Comparison of ENCODE assay signal across 8 cellular contexts in genomic region chr15:84598993-84599392, GRCh38. TPM values are rescaled to one million over a fixed set of nuclear protein-coding genes. Genes with fewer than 3 reads are reported as not detected.
DNase-seq lines count a peak whose midpoint lies in the region; ATAC-seq, FAIRE-seq and TF ChIP-seq lines count a peak whose summit lies in the region.

No MANE protein-coding gene starts in this region.

- CTCF ChIA-PET in HepG2 (lab: Yijun Ruan, JAX; ENCODE audit: low intra/inter-chr PET ratio, low total read pairs) = interaction anchor here (0.8 to 4.1 kb wide), 6 partner anchors 11 to 246 kb away, joined by 3 to 34 read pairs (median 6); partner anchors contain the start of genes NMB and WDR73

- no peaks in the 10 kb centered on the region for H3K9me3 ChIP-seq in HepG2 (ENCODE audit: low read length)
- H3K9me3 ChIP-seq in thyroid gland = no peaks in the 10 kb centered on the region

- TF ChIP-seq CTCF in CD14-positive monocyte (IDR thresholded peaks at IDR 0.05) (peak; percentile 33), GM20000 (IDR thresholded peaks at IDR 0.05; ENCODE audit: extremely low read depth, missing control alignments) (peak; percentile 57), HepG2 (CRISPR knock-in tag; IDR thresholded peaks at IDR 0.05) (peak; percentile 87), thyroid gland (IDR thresholded peaks at IDR 0.05) (peak in 4 of 6 experiments; percentile 53 to 63 (median 60))

- H2AFZ ChIP-seq in HepG2 (ENCODE audit: low read length) = no peak overlapping the region

- H3K9me3 Mint-ChIP-seq in CD14-positive monocyte = peaks cover 0 to 6% (median 0%) of the 10 kb centered on the region in 7 donors

- TF ChIP-seq RAD21 in HepG2 (CRISPR knock-in tag; IDR thresholded peaks at IDR 0.05) = peak; percentile 78

- H3K27me3 ChIP-seq in HepG2 (ENCODE audit: control insufficient read depth in 1 of 2, insufficient read depth in 2 of 2, low read length in 2 of 2) (no peaks in the 10 kb centered on the region; a peak in 1 of 5 replicates), thyroid gland (no peaks in the 10 kb centered on the region)

- peaks cover 21% of the 10 kb centered on the region for H3K79me2 ChIP-seq in HepG2 (ENCODE audit: insufficient read depth, low read length)

- no peak overlapping the region for H3K9ac ChIP-seq in HepG2 (ENCODE audit: insufficient read depth, low read depth, low read length)

- H3K4me1 ChIP-seq in HepG2 (ENCODE audit: insufficient read depth, low read length) (peaks cover 60% of the 10 kb centered on the region), thyroid gland (peaks cover 8% of the 10 kb centered on the region in 2 donors)

- 0 out of 5 replicates have a peak, but pooled peaks cover 0 to 2% of the 10 kb centered on the region in 2 experiments for H3K36me3 ChIP-seq in HepG2 (replicated peaks in 1 of 2; ENCODE audit: control insufficient read depth in 1 of 2, insufficient read depth in 2 of 2, low read length in 2 of 2)
- H3K36me3 ChIP-seq in thyroid gland = no peaks in the 10 kb centered on the region

- no peaks in the 10 kb centered on the region for H4K20me1 ChIP-seq in HepG2 (ENCODE audit: insufficient read depth, low read length)

- no peak overlapping the region for H3K4me2 ChIP-seq in HepG2 (ENCODE audit: low read depth, low read length)

- H3K27ac ChIP-seq in HepG2 (ENCODE audit: extremely low read length, insufficient read depth, low read length) = no peak overlapping the region
- H3K27ac ChIP-seq in thyroid gland = no peak overlapping the region

- DNase-seq in CD14-positive monocyte (ENCODE audit: low spot score) (no peak), GM20000 (ENCODE audit: low spot score) (peak; percentile 50), NOMO-1 treated with dmso at 0.1 percent for 144 hours (lab: John Stamatoyannopoulos, UW; ENCODE audit: unreplicated experiment) (peak; percentile 36), astrocyte of the hippocampus (ENCODE audit: low read depth, low spot score) (peak; percentile 59), HepG2 (ENCODE audit: low spot score) (peak; percentile 65), thyroid gland (peak; percentile 27 to 38), GM19239 (ENCODE audit: insufficient read length, low spot score) (no peak)

- POLR2A ChIA-PET in HepG2 (lab: Yijun Ruan, JAX) = interaction anchor here (0.9 to 1.8 kb wide), 5 partner anchors 11 to 148 kb away, joined by 3 to 11 read pairs (median 5); partner anchors contain the start of gene WDR73

- H3K36me3 Mint-ChIP-seq in CD14-positive monocyte = peaks cover under 1 to 4% of the 10 kb centered on the region in 2 donors

- no peak for TF ChIP-seq POLR2A in HepG2 (IDR thresholded peaks at IDR 0.05; ENCODE audit: insufficient read depth in 1 of 2, low read depth in 2 of 2, low read length in 2 of 2)
- TF ChIP-seq POLR2A in thyroid gland (IDR thresholded peaks at IDR 0.05) = no peak

- H3K4me1 Mint-ChIP-seq in CD14-positive monocyte = peaks cover 72% of the 10 kb centered on the region

- TF ChIP-seq EP300 in HepG2 (IDR thresholded peaks at IDR 0.05; ENCODE audit: low read depth in 2 of 2, low read length in 2 of 2) (no peak), HepG2 (CRISPR knock-in tag; IDR thresholded peaks at IDR 0.05; ENCODE audit: borderline replicate concordance) (no peak)

- BruUV-seq in HepG2 (replicated peaks; lab: Mats Ljungman, UMichigan) = no TSS peak

- WGBS in HepG2 (ENCODE audit: low lambda C conversion rate) = 36% methylated on average over 1 of the region's 1 CpG
- WGBS in thyroid gland, 2 donors = 75 to 78% methylated on average over 1 of the region's 1 CpG

- intact Hi-C loops in CD14-positive monocyte (cut with micrococcal nuclease) = no loop called here
- intact Hi-C loops in HepG2 (cut with micrococcal nuclease; ENCODE audit: unreplicated experiment) = loop anchor here (1.0 to 5.0 kb wide), 4 partner anchors 11 to 148 kb away; partner anchors contain the start of genes NMB and ZNF592
- intact Hi-C loops in thyroid gland (cut with DNase I) = loop anchor here (10.0 kb wide), 1 partner anchor 146 kb away; the partner anchor contains the start of gene ZNF592

- FAIRE-seq in HepG2 (lab: Jason Lieb, UNC) (no peak), GM19239 (lab: Jason Lieb, UNC) (no peak)

- H3K4me3 Mint-ChIP-seq in CD14-positive monocyte = no peak overlapping the region

- H3K27me3 Mint-ChIP-seq in CD14-positive monocyte (ENCODE audit: low read depth in 3 of 3) = no peaks in the 10 kb centered on the region

- in situ Hi-C loops in HepG2 (cut with HindIII; ENCODE audit: extremely low pct_ligation_motif_present, low pct_unique_long_range_greater_than_20kb) = loop anchor here (5.0 to 10.0 kb wide), 2 partner anchors 38 to 326 kb away; no protein-coding TSS in a partner anchor

- H3K27ac Mint-ChIP-seq in CD14-positive monocyte = peak overlapping the region; percentile 84 to 94 (median 90)

- H3K4me3 ChIP-seq in HepG2 (replicated peaks in 1 of 3; ENCODE audit: insufficient read depth in 1 of 3, low read depth in 2 of 3, low read length in 3 of 3) (no peak overlapping the region), thyroid gland (replicated peaks in 1 of 3) (no peak overlapping the region)

- ATAC-seq in HepG2 = peak; percentile 32; the same call in 2 of the 3 replicates
- ATAC-seq in GM21529 (IDR thresholded peaks at IDR 0.05; ENCODE audit: unreplicated experiment) = no peak

RNA-seq across cellular contexts. Expression of gene ZSCAN2, which starts 1.8 kb away (rescaled TPM):
- 1 to 10 TPM; 1.7 to 3.4 TPM for polyA plus RNA-seq in CD14-positive monocyte
- 21.5 and 23.7 TPM in 2 replicates for total RNA-seq in HepG2 (2016; rRNA removed; fragmentation: Illumina TruSeq; extraction: Trizol)
- 5.3 and 7.3 TPM in 2 replicates for total RNA-seq in HepG2 (2016; cell fraction: cytosol; rRNA removed; fragmentation: Illumina TruSeq; extraction: Trizol; ENCODE audit: low read depth)
- total RNA-seq in HepG2 (2016; cell fraction: insoluble cytoplasmic fraction; rRNA removed; fragmentation: Illumina TruSeq; extraction: Trizol) = 24.0 and 25.1 TPM in 2 replicates
- total RNA-seq in HepG2 (2016; cell fraction: membrane; rRNA removed; fragmentation: Illumina TruSeq; extraction: Trizol) = 11.5 and 12.3 TPM in 2 replicates
- 14.5 and 18.1 TPM in 2 replicates for total RNA-seq in HepG2 (2016; cell fraction: nucleus; rRNA removed; fragmentation: Illumina TruSeq; extraction: Trizol)
- 10.9 and 11.4 TPM in 2 replicates for polyA plus RNA-seq in HepG2 (2011; rRNA removed)
- 8.2 and 10.4 TPM in 2 replicates for polyA plus RNA-seq in HepG2 (2011; cell fraction: cytosol; rRNA removed)
- 9.0 and 10.7 TPM in 2 replicates for polyA plus RNA-seq in HepG2 (2011; cell fraction: nucleus; rRNA removed)
- 7.4 and 9.0 TPM in 2 replicates for polyA plus RNA-seq in HepG2 (2012)
- 6.4 and 6.7 TPM in 2 replicates for polyA plus RNA-seq in HepG2 (2016; cell fraction: cytosol; fragmentation: Illumina TruSeq; extraction: Trizol; ENCODE audit: low read depth)
- polyA plus RNA-seq in HepG2 (2016; cell fraction: insoluble cytoplasmic fraction; fragmentation: Illumina TruSeq; extraction: Trizol; ENCODE audit: low read depth) = 20.5 and 21.3 TPM in 2 replicates
- polyA plus RNA-seq in HepG2 (2016; cell fraction: membrane; fragmentation: Illumina TruSeq; extraction: Trizol; ENCODE audit: low read depth) = 8.9 and 9.9 TPM in 2 replicates
- polyA plus RNA-seq in HepG2 (2016; cell fraction: nucleus; fragmentation: Illumina TruSeq; extraction: Trizol; ENCODE audit: insufficient read depth, low read depth) = 22.1 and 26.1 TPM in 2 replicates
- polyA minus RNA-seq in HepG2 (2011; rRNA and poly(A)+ RNA removed; ENCODE audit: low replicate concordance) = 5.9 and 16.0 TPM in 2 replicates
- polyA minus RNA-seq in HepG2 (2011; cell fraction: cytosol; rRNA and poly(A)+ RNA removed) = 6.9 and 8.2 TPM in 2 replicates
- 16.1 and 23.2 TPM in 2 replicates for polyA minus RNA-seq in HepG2 (2011; cell fraction: nucleus; rRNA and poly(A)+ RNA removed)
- total RNA-seq in thyroid gland = 10 to 100 TPM in 2 of 4 donors, 1 to 10 TPM in 2; 9.1 to 22.7 (median 11.7) TPM

RNA-seq across cellular contexts. Expression of gene WDR73, which starts 55.1 kb away (rescaled TPM):
- 10 to 100 TPM; 12.1 to 14.3 TPM for polyA plus RNA-seq in CD14-positive monocyte
- 32.5 and 35.5 TPM in 2 replicates for total RNA-seq in HepG2 (2016; rRNA removed; fragmentation: Illumina TruSeq; extraction: Trizol)
- 10.8 and 11.7 TPM in 2 replicates for total RNA-seq in HepG2 (2016; cell fraction: cytosol; rRNA removed; fragmentation: Illumina TruSeq; extraction: Trizol; ENCODE audit: low read depth)
- total RNA-seq in HepG2 (2016; cell fraction: insoluble cytoplasmic fraction; rRNA removed; fragmentation: Illumina TruSeq; extraction: Trizol) = 32.6 and 33.3 TPM in 2 replicates
- 18.7 and 20.1 TPM in 2 replicates for total RNA-seq in HepG2 (2016; cell fraction: membrane; rRNA removed; fragmentation: Illumina TruSeq; extraction: Trizol)
- 31.9 and 35.3 TPM in 2 replicates for total RNA-seq in HepG2 (2016; cell fraction: nucleus; rRNA removed; fragmentation: Illumina TruSeq; extraction: Trizol)
- polyA plus RNA-seq in HepG2 (2011; rRNA removed) = 20.0 and 21.9 TPM in 2 replicates
- 10.8 and 12.7 TPM in 2 replicates for polyA plus RNA-seq in HepG2 (2011; cell fraction: cytosol; rRNA removed)
- polyA plus RNA-seq in HepG2 (2011; cell fraction: nucleus; rRNA removed) = 45.9 and 52.5 TPM in 2 replicates
- 14.1 and 15.5 TPM in 2 replicates for polyA plus RNA-seq in HepG2 (2012)
- 7.3 and 8.1 TPM in 2 replicates for polyA plus RNA-seq in HepG2 (2016; cell fraction: cytosol; fragmentation: Illumina TruSeq; extraction: Trizol; ENCODE audit: low read depth)
- 24.7 and 25.3 TPM in 2 replicates for polyA plus RNA-seq in HepG2 (2016; cell fraction: insoluble cytoplasmic fraction; fragmentation: Illumina TruSeq; extraction: Trizol; ENCODE audit: low read depth)
- 13.1 and 14.1 TPM in 2 replicates for polyA plus RNA-seq in HepG2 (2016; cell fraction: membrane; fragmentation: Illumina TruSeq; extraction: Trizol; ENCODE audit: low read depth)
- polyA plus RNA-seq in HepG2 (2016; cell fraction: nucleus; fragmentation: Illumina TruSeq; extraction: Trizol; ENCODE audit: insufficient read depth, low read depth) = 60.7 and 63.6 TPM in 2 replicates
- polyA minus RNA-seq in HepG2 (2011; rRNA and poly(A)+ RNA removed; ENCODE audit: low replicate concordance) = 23.7 and 63.4 TPM in 2 replicates
- polyA minus RNA-seq in HepG2 (2011; cell fraction: cytosol; rRNA and poly(A)+ RNA removed) = 4.2 and 5.5 TPM in 2 replicates
- polyA minus RNA-seq in HepG2 (2011; cell fraction: nucleus; rRNA and poly(A)+ RNA removed) = 27.8 and 29.0 TPM in 2 replicates
- 10 to 100 TPM; 37.5 to 63.3 (median 41.1) TPM for total RNA-seq in thyroid gland

RNA-seq across cellular contexts. Expression of gene NMB, which starts 59.0 kb away (rescaled TPM):
- under 1 TPM; 0.45 to 0.81 TPM for polyA plus RNA-seq in CD14-positive monocyte
- 15.5 and 25.4 TPM in 2 replicates for total RNA-seq in HepG2 (2016; rRNA removed; fragmentation: Illumina TruSeq; extraction: Trizol)
- total RNA-seq in HepG2 (2016; cell fraction: cytosol; rRNA removed; fragmentation: Illumina TruSeq; extraction: Trizol; ENCODE audit: low read depth) = 88.1 and 117 TPM in 2 replicates
- total RNA-seq in HepG2 (2016; cell fraction: insoluble cytoplasmic fraction; rRNA removed; fragmentation: Illumina TruSeq; extraction: Trizol) = 16.2 and 26.0 TPM in 2 replicates
- 60.2 and 72.6 TPM in 2 replicates for total RNA-seq in HepG2 (2016; cell fraction: membrane; rRNA removed; fragmentation: Illumina TruSeq; extraction: Trizol)
- total RNA-seq in HepG2 (2016; cell fraction: nucleus; rRNA removed; fragmentation: Illumina TruSeq; extraction: Trizol) = 10.9 and 13.4 TPM in 2 replicates
- polyA plus RNA-seq in HepG2 (2011; rRNA removed) = 10.4 and 11.4 TPM in 2 replicates
- polyA plus RNA-seq in HepG2 (2011; cell fraction: cytosol; rRNA removed) = 5.0 and 11.2 TPM in 2 replicates
- polyA plus RNA-seq in HepG2 (2011; cell fraction: nucleus; rRNA removed) = 4.2 and 5.7 TPM in 2 replicates
- polyA plus RNA-seq in HepG2 (2012) = 5.3 and 6.5 TPM in 2 replicates
- 114 and 137 TPM in 2 replicates for polyA plus RNA-seq in HepG2 (2016; cell fraction: cytosol; fragmentation: Illumina TruSeq; extraction: Trizol; ENCODE audit: low read depth)
- polyA plus RNA-seq in HepG2 (2016; cell fraction: insoluble cytoplasmic fraction; fragmentation: Illumina TruSeq; extraction: Trizol; ENCODE audit: low read depth) = 13.5 and 14.0 TPM in 2 replicates
- 57.5 and 62.3 TPM in 2 replicates for polyA plus RNA-seq in HepG2 (2016; cell fraction: membrane; fragmentation: Illumina TruSeq; extraction: Trizol; ENCODE audit: low read depth)
- polyA plus RNA-seq in HepG2 (2016; cell fraction: nucleus; fragmentation: Illumina TruSeq; extraction: Trizol; ENCODE audit: insufficient read depth, low read depth) = 20.7 and 22.2 TPM in 2 replicates
- polyA minus RNA-seq in HepG2 (2011; rRNA and poly(A)+ RNA removed; ENCODE audit: low replicate concordance) = 3.7 TPM in 1 of 2 replicates, not detected in the other
- 1.3 and 2.9 TPM in 2 replicates for polyA minus RNA-seq in HepG2 (2011; cell fraction: cytosol; rRNA and poly(A)+ RNA removed)
- polyA minus RNA-seq in HepG2 (2011; cell fraction: nucleus; rRNA and poly(A)+ RNA removed) = 1.1 and 1.2 TPM in 2 replicates
- 10 to 100 TPM; 12.9 to 43.4 (median 23.5) TPM for total RNA-seq in thyroid gland

Comparison
In these comparisons a context has a peak if more than half of its experiments do, and no peak if none do; other contexts are left out.
1. DNase-seq: peak in GM20000 (single experiment), NOMO-1 treated with dmso at 0.1 percent for 144 hours (single experiment), astrocyte of the hippocampus (single experiment), HepG2 (single experiment) and thyroid gland (2 of 2); none in CD14-positive monocyte (single experiment) and GM19239 (single experiment).
2. CTCF ChIP-seq: peak in every context shown above with its lines; median percentile 87 in HepG2; 60 in thyroid gland; 57 in GM20000; 33 in CD14-positive monocyte.
3. intact Hi-C loops: an anchor here in HepG2 (1.0 to 5.0 kb wide) and thyroid gland (10.0 kb wide); none called in CD14-positive monocyte.